ENCODE assay signal across 14 cellular contexts in genomic region chr19:10899171-10899653, GRCh38. TPM values are rescaled to one million over a fixed set of nuclear protein-coding genes. Genes with fewer than 3 reads are reported as not detected.
DNase-seq lines count a peak whose midpoint lies in the region; ATAC-seq and TF ChIP-seq lines count a peak whose summit lies in the region.
"Had no signal": no experiment of that assay in that cellular context is flagged by ENCODE, and none has a peak within 500 bp of the region (broad histone marks: within the 10 kb centered on the region; RNA-seq: fewer than 3 reads in every experiment).

No MANE protein-coding gene starts in this region.

- H3K4me1 ChIP-seq in gastrocnemius medialis: peaks cover 71 to 74% of the 10 kb centered on the region in 2 donors
- H3K4me1 ChIP-seq: uterus had no signal

- no peaks in the 10 kb centered on the region for H3K9me3 ChIP-seq in gastrocnemius medialis
- H3K9me3 ChIP-seq: uterus had no signal

- intact Hi-C loops in left ventricle myocardium superior (cut with micrococcal nuclease): no loop called here
- intact Hi-C loops in gastrocnemius medialis (cut with DNase I; ENCODE audit: low total_unique reads): no loop called here

- DNase-seq in HuH-7.5 (ENCODE audit: low spot score): peak; percentile 42
- DNase-seq in RWPE1 (ENCODE audit: low spot score): peak; percentile 68
- peak; percentile 81 for DNase-seq in left ventricle myocardium superior
- peak; percentile 68 to 92 for DNase-seq in gastrocnemius medialis
- DNase-seq in RKO (ENCODE audit: low spot score): no peak
- no peak for DNase-seq in activated CD4-positive, CD25-positive, alpha-beta regulatory T cell (lab: John Stamatoyannopoulos, UW)
- DNase-seq: foreskin fibroblast; NCI-H2171; stimulated activated CD4-positive, alpha-beta T cell treated with anti-CD3 and anti-CD28 coated beads, Interleukin-4, amount 100 ng/mL, for 4 hours; SW 1271; uterus had no signal

- H3K4me3 ChIP-seq in gastrocnemius medialis: no peak overlapping the region
- H3K4me3 ChIP-seq: uterus had no signal

- TF ChIP-seq CTCF in RWPE1 (conservative IDR thresholded peaks at IDR 0.05; ENCODE audit: low read depth): no peak
- TF ChIP-seq CTCF in gastrocnemius medialis (IDR thresholded peaks at IDR 0.05 in 4 of 5, conservative IDR thresholded peaks at IDR 0.05 in 1 of 5): no peak

- CTCF ChIA-PET in RWPE1 (lab: Yijun Ruan, JAX): interaction anchor here (0.6 to 2.2 kb wide), 3 partner anchors 9 to 27 kb away, joined by 3 to 6 read pairs (median 4); no protein-coding TSS in a partner anchor

- no peak for TF ChIP-seq POLR2A in gastrocnemius medialis (IDR thresholded peaks at IDR 0.05)

- H3K27ac ChIP-seq in RWPE1 (peak overlapping the region; percentile 93), gastrocnemius medialis (peak overlapping the region; percentile 84 to 95 (median 90))
- H3K27ac ChIP-seq: uterus had no signal

- H3K36me3 ChIP-seq in gastrocnemius medialis: no peaks in the 10 kb centered on the region
- H3K36me3 ChIP-seq: uterus had no signal

- in situ Hi-C loops in gastrocnemius medialis (cut with MboI; ENCODE audit: low sequenced_read_pairs in 4 of 4): no loop called here

- no peaks in the 10 kb centered on the region for H3K27me3 ChIP-seq in gastrocnemius medialis
- H3K27me3 ChIP-seq: uterus had no signal

- ATAC-seq in left ventricle myocardium superior: peak; percentile 88
- peak; percentile 50 to 74 for ATAC-seq in gastrocnemius medialis
- ATAC-seq in HG03039 (IDR thresholded peaks at IDR 0.05; ENCODE audit: unreplicated experiment): no peak
- no peak for ATAC-seq in HG03175 (IDR thresholded peaks at IDR 0.05; ENCODE audit: unreplicated experiment)

- POLR2A ChIA-PET in RWPE1 (lab: Yijun Ruan, JAX; ENCODE audit: low non-redundant PET): no interaction called here

RNA-seq across cellular contexts. Expression of gene CARM1, which starts 27.9 kb away (rescaled TPM):
- total RNA-seq in left ventricle myocardium superior (32.5 TPM), gastrocnemius medialis (10 to 100 TPM; 31.2 to 58.5 (median 53.0) TPM)

RNA-seq across cellular contexts. Expression of gene YIPF2, which starts 29.2 kb away (rescaled TPM):
- total RNA-seq in left ventricle myocardium superior (16.4 TPM), gastrocnemius medialis (10 to 100 TPM; 17.8 to 30.8 (median 24.2) TPM)

RNA-seq across cellular contexts. Expression of gene TIMM29, which starts 29.4 kb away (rescaled TPM):
- total RNA-seq in left ventricle myocardium superior (17.4 TPM), gastrocnemius medialis (10 to 100 TPM; 28.7 to 54.5 (median 34.8) TPM)

RNA-seq across cellular contexts. Expression of gene C19orf38, which starts 51.0 kb away (rescaled TPM):
- total RNA-seq in left ventricle myocardium superior (0.62 TPM), gastrocnemius medialis (1 to 10 TPM; 1.4 to 3.9 (median 1.9) TPM)
- total RNA-seq: H4 had no signal

Comparison
In these comparisons a context has a peak if more than half of its experiments do, and no peak if none do; other contexts are left out.
1. DNase-seq: peak in HuH-7.5 (single experiment), RWPE1 (single experiment), left ventricle myocardium superior (single experiment) and gastrocnemius medialis (2 of 2); none in RKO (single experiment) and activated CD4-positive, CD25-positive, alpha-beta regulatory T cell (0 of 4).
2. ATAC-seq: peak in left ventricle myocardium superior (single experiment) and gastrocnemius medialis (2 of 2); none in HG03039 (single experiment) and HG03175 (single experiment).